Comparison of ENCODE assay signal across 23 cellular contexts in the genomic region with DNA sequence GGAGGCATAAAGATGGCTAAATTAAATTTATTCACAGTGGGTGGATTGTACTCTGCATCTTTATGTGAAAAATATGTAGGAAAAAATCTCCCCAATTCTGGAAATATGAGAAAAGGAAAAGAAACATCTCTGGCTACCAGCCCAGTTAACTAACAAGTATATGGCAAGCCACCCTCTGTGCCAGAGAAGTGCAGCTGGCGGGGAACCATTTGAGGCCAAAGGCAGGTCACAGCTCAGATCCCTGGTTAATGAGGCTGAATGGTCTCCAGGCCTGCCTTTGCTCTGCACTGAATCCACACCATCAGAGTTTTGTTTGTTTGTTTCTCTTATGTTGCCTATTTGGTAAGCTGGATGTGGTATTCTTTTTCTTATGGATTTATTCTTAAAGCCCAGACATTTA.
A peak's percentile ranks its signal among the peaks of the same experiment; 100 is the strongest.
DNase-seq lines count a peak whose midpoint lies in the region; ATAC-seq and TF ChIP-seq lines count a peak whose summit lies in the region.
"Had no signal": no experiment of that assay in that cellular context is flagged by ENCODE, and none has a peak within 500 bp of the region (broad histone marks: within the 10 kb centered on the region; RNA-seq: fewer than 3 reads in every experiment).

No MANE protein-coding gene starts in this region.

- no peaks in the 10 kb centered on the region for H3K27me3 Mint-ChIP-seq in type B pancreatic cell
- H3K27me3 Mint-ChIP-seq in stimulated activated memory B cell treated with anti-CD40 and anti-IgM and Interleukin-4, amounts not matched to agents 10 μg/mL and 1 μg/mL and 100 μg/mL, for 72 hours: no peaks in the 10 kb centered on the region
- H3K27me3 Mint-ChIP-seq: dendritic cell treated with granulocyte-macrophage colony-stimulating factor and Interleukin-4, amounts not matched to agents 40 ng/mL and 50 ng/mL, for 4 days had no signal

- no peak overlapping the region for H3K9ac ChIP-seq in colonic mucosa (ENCODE audit: low read depth in 2 of 2, low read length in 2 of 2)
- H3K9ac ChIP-seq: BLaER1 treated with 17β-estradiol and CSF1 and Interleukin-3, amounts not matched to agents 10 nM and 100 nM had no signal

- H3K36me3 ChIP-seq in WERI-Rb-1 (no peaks in the 10 kb centered on the region), colonic mucosa (no peaks in the 10 kb centered on the region)
- H3K36me3 ChIP-seq: BLaER1 treated with 17β-estradiol and CSF1 and Interleukin-3, amounts not matched to agents 10 nM and 100 nM; brain microvascular endothelial cell; gastrocnemius medialis; right atrium auricular region; tibial nerve had no signal

- no peak overlapping the region for H3K4me3 Mint-ChIP-seq in type B pancreatic cell
- no peak overlapping the region for H3K4me3 Mint-ChIP-seq in stimulated activated memory B cell treated with anti-CD40 and anti-IgM and Interleukin-4, amounts not matched to agents 10 μg/mL and 1 μg/mL and 100 μg/mL, for 72 hours
- H3K4me3 Mint-ChIP-seq: activated naive CD8-positive, alpha-beta T cell; dendritic cell treated with granulocyte-macrophage colony-stimulating factor and Interleukin-4, amounts not matched to agents 40 ng/mL and 50 ng/mL, for 4 days had no signal

- no peaks in the 10 kb centered on the region for H3K4me1 ChIP-seq in colonic mucosa
- H3K4me1 ChIP-seq: BLaER1 treated with 17β-estradiol and CSF1 and Interleukin-3, amounts not matched to agents 10 nM and 100 nM; right atrium auricular region had no signal

- peaks cover 31% of the 10 kb centered on the region for H3K4me1 Mint-ChIP-seq in type B pancreatic cell (ENCODE audit: unreplicated experiment)
- H3K4me1 Mint-ChIP-seq in stimulated activated memory B cell treated with anti-CD40 and anti-IgM and Interleukin-4, amounts not matched to agents 10 μg/mL and 1 μg/mL and 100 μg/mL, for 72 hours: no peaks in the 10 kb centered on the region

- H3K27ac Mint-ChIP-seq in type B pancreatic cell: peak overlapping the region; percentile 39
- H3K27ac Mint-ChIP-seq in stimulated activated memory B cell treated with anti-CD40 and anti-IgM and Interleukin-4, amounts not matched to agents 10 μg/mL and 1 μg/mL and 100 μg/mL, for 72 hours: no peak overlapping the region
- H3K27ac Mint-ChIP-seq: activated naive CD8-positive, alpha-beta T cell; dendritic cell treated with granulocyte-macrophage colony-stimulating factor and Interleukin-4, amounts not matched to agents 40 ng/mL and 50 ng/mL, for 4 days had no signal

- H3K9me3 ChIP-seq in WERI-Rb-1 (ENCODE audit: severe bottlenecking) (no peaks in the 10 kb centered on the region), colonic mucosa (no peaks in the 10 kb centered on the region)
- H3K9me3 ChIP-seq: BLaER1 treated with 17β-estradiol and CSF1 and Interleukin-3, amounts not matched to agents 10 nM and 100 nM; gastrocnemius medialis; right atrium auricular region; tibial nerve had no signal

- no peaks in the 10 kb centered on the region for H3K9me3 Mint-ChIP-seq in type B pancreatic cell
- no peaks in the 10 kb centered on the region for H3K9me3 Mint-ChIP-seq in stimulated activated memory B cell treated with anti-CD40 and anti-IgM and Interleukin-4, amounts not matched to agents 10 μg/mL and 1 μg/mL and 100 μg/mL, for 72 hours
- H3K9me3 Mint-ChIP-seq: dendritic cell treated with granulocyte-macrophage colony-stimulating factor and Interleukin-4, amounts not matched to agents 40 ng/mL and 50 ng/mL, for 4 days had no signal

- H3K27me3 ChIP-seq in WERI-Rb-1 (ENCODE audit: insufficient read depth, low read depth, severe bottlenecking): no peaks in the 10 kb centered on the region
- H3K27me3 ChIP-seq in colonic mucosa: no peaks in the 10 kb centered on the region
- H3K27me3 ChIP-seq: BLaER1 treated with 17β-estradiol and CSF1 and Interleukin-3, amounts not matched to agents 10 nM and 100 nM; brain microvascular endothelial cell; gastrocnemius medialis; right atrium auricular region; tibial nerve had no signal

- ATAC-seq in HG03025 (IDR thresholded peaks at IDR 0.05; ENCODE audit: low FRiP score, unreplicated experiment): no peak
- ATAC-seq in stimulated activated memory B cell treated with anti-CD40 and anti-IgM and Interleukin-4, amounts not matched to agents 10 μg/mL and 1 μg/mL and 100 μg/mL, for 72 hours: no peak
- ATAC-seq: gastrocnemius medialis, left lobe of liver had no signal

- H3K27ac ChIP-seq in WERI-Rb-1: peak overlapping the region; percentile 63
- H3K27ac ChIP-seq in colonic mucosa: no peak overlapping the region
- H3K27ac ChIP-seq: BLaER1 treated with 17β-estradiol and CSF1 and Interleukin-3, amounts not matched to agents 10 nM and 100 nM; brain microvascular endothelial cell; gastrocnemius medialis; right atrium auricular region; tibial nerve had no signal

- DNase-seq in NCI-H748 (lab: John Stamatoyannopoulos, UW; ENCODE audit: unreplicated experiment) (peak; percentile 68), NCI-H748 treated with DMSO at 0.1 percent for 48 hours (lab: John Stamatoyannopoulos, UW) (no peak), NCI-H2171 (lab: John Stamatoyannopoulos, UW) (peak; percentile 71), WERI-Rb-1 (peak; percentile 33), type B pancreatic cell (ENCODE audit: extremely low spot score, unreplicated experiment) (no peak), colonic mucosa (no peak)
- DNase-seq: activated CD4-positive, CD25-positive, alpha-beta regulatory T cell treated with anti-CD3 and anti-CD28 coated beads, Interleukin-2, amount 50 U/mL, for 72 hours; brain microvascular endothelial cell; DMS153; gastrocnemius medialis; H7; occipital lobe; OCI-M1; stimulated activated CD4-positive, alpha-beta T cell treated with anti-CD3 and anti-CD28 coated beads, Interleukin-15, amount 100 ng/mL, for 24 hours; stimulated activated naive CD4-positive, alpha-beta T cell had no signal

- H3K4me3 ChIP-seq in WERI-Rb-1 (ENCODE audit: low read depth, low read length) (no peak overlapping the region), colonic mucosa (no peak overlapping the region)
- H3K4me3 ChIP-seq: BLaER1 treated with 17β-estradiol and CSF1 and Interleukin-3, amounts not matched to agents 10 nM and 100 nM; gastrocnemius medialis; right atrium auricular region; tibial nerve had no signal

- H3K36me3 Mint-ChIP-seq in type B pancreatic cell: peaks cover 12% of the 10 kb centered on the region
- H3K36me3 Mint-ChIP-seq in stimulated activated memory B cell treated with anti-CD40 and anti-IgM and Interleukin-4, amounts not matched to agents 10 μg/mL and 1 μg/mL and 100 μg/mL, for 72 hours: no peaks in the 10 kb centered on the region
- H3K36me3 Mint-ChIP-seq: activated naive CD8-positive, alpha-beta T cell had no signal

- TF ChIP-seq CTCF in WERI-Rb-1 (IDR thresholded peaks at IDR 0.05; ENCODE audit: low read depth, low read length): no peak
- no peak for TF ChIP-seq CTCF in type B pancreatic cell (conservative IDR thresholded peaks at IDR 0.05)
- TF ChIP-seq CTCF in colonic mucosa (IDR thresholded peaks at IDR 0.05): no peak

- intact Hi-C loops in colonic mucosa (cut with DNase I): no loop called here

Comparison
In these comparisons a context has a peak if more than half of its experiments do, and no peak if none do; other contexts are left out.
1. DNase-seq: peak in NCI-H748 (single experiment), NCI-H2171 (single experiment) and WERI-Rb-1 (single experiment); none in NCI-H748 treated with DMSO at 0.1 percent for 48 hours (single experiment), type B pancreatic cell (single experiment) and colonic mucosa (single experiment).